In genomic region chr7:130351664-130352015, GRCh38 we compare ENCODE assay signal across 1 cellular context.
TF ChIP-seq lines count a peak whose summit lies in the region.

No MANE protein-coding gene starts in this region.

TF ChIP-seq in GM23338, 12 proteins besides CTCF, POLR2A, EP300 and RAD21:
- no peak for TF ChIP-seq REST (IDR thresholded peaks at IDR 0.05; ENCODE audit: unreplicated experiment)
- no peak for TF ChIP-seq ETS1 (IDR thresholded peaks at IDR 0.05)
- TF ChIP-seq EZH2 (IDR thresholded peaks at IDR 0.05; ENCODE audit: low read depth, unreplicated experiment): no peak
- no peak for TF ChIP-seq ZNF114 (CRISPR knock-in tag; IDR thresholded peaks at IDR 0.05)
- TF ChIP-seq NANOG (IDR thresholded peaks at IDR 0.05; ENCODE audit: borderline replicate concordance): no peak
- TF ChIP-seq ZNF331 (CRISPR knock-in tag; IDR thresholded peaks at IDR 0.05; ENCODE audit: low read depth): no peak
- TF ChIP-seq ZNF462 (CRISPR knock-in tag; IDR thresholded peaks at IDR 0.05): no peak
- no peak for TF ChIP-seq JUNB (IDR thresholded peaks at IDR 0.05; ENCODE audit: unreplicated experiment)
- no peak for TF ChIP-seq STAT1 (IDR thresholded peaks at IDR 0.05; ENCODE audit: unreplicated experiment)
- TF ChIP-seq POLR2AphosphoS5 (IDR thresholded peaks at IDR 0.05; ENCODE audit: low read depth): no peak
- no peak for TF ChIP-seq EZH2phosphoT487 (IDR thresholded peaks at IDR 0.05; ENCODE audit: unreplicated experiment)
- TF ChIP-seq CREB1 (CRISPR knock-in tag; IDR thresholded peaks at IDR 0.05; ENCODE audit: low read depth): no peak
